ENCODE assay signal across 1 cellular context in genomic region chr9:20692554-20692953, GRCh38.
TF ChIP-seq lines count a peak whose summit lies in the region.

No MANE protein-coding gene starts in this region.

TF ChIP-seq in GM23338, 12 proteins besides CTCF, POLR2A, EP300 and RAD21 (continued from another document):
- TF ChIP-seq ZNF114 (CRISPR knock-in tag; IDR thresholded peaks at IDR 0.05) (no peak), ZNF462 (CRISPR knock-in tag; IDR thresholded peaks at IDR 0.05) (no peak), JUNB (IDR thresholded peaks at IDR 0.05; ENCODE audit: unreplicated experiment) (no peak), POLR2AphosphoS5 (IDR thresholded peaks at IDR 0.05; ENCODE audit: low read depth) (no peak), REST (IDR thresholded peaks at IDR 0.05; ENCODE audit: unreplicated experiment) (no peak)
